ENCODE assay signal across 27 cellular contexts in genomic region chr10:130240409-130240808, GRCh38.
"Had no signal": no experiment of that assay in that cellular context is flagged by ENCODE, and none has a peak within 500 bp of the region (broad histone marks: within the 10 kb centered on the region; RNA-seq: fewer than 3 reads in every experiment).

No MANE protein-coding gene starts in this region.

- H3K9me3 ChIP-seq: testis, thyroid gland, upper lobe of right lung, vagina had no signal

- ATAC-seq: stimulated activated effector memory CD8-positive, alpha-beta T cell treated with anti-CD3 and anti-CD28 coated beads, Interleukin-12 subunit alpha, Interleukin-12 subunit beta, amount 100 ng/mL, for 72 hours; stimulated activated memory B cell treated with anti-CD40 and anti-IgM and Interleukin-4, amounts not matched to agents 10 μg/mL and 1 μg/mL and 100 μg/mL, for 72 hours; stimulated activated naive B cell treated with anti-CD40 and anti-IgM and Interleukin-4, amounts not matched to agents 10 μg/mL and 1 μg/mL and 100 μg/mL, for 72 hours; stimulated activated naive CD8-positive, alpha-beta T cell treated with anti-CD3 and anti-CD28 coated beads, Interleukin-15, amount 100 ng/mL, for 72 hours; stimulated activated naive CD8-positive, alpha-beta T cell treated with anti-CD3 and anti-CD28 coated beads, Interleukin-15, Interleukin-2, amounts not matched to agents 100 U/mL and 50 U/mL, for 24 hours; upper lobe of right lung had no signal

- H3K36me3 ChIP-seq: stomach, suprapubic skin, thoracic aorta, thyroid gland, tibial artery, tibial nerve, transverse colon, upper lobe of left lung, upper lobe of right lung, uterus, vagina had no signal

- H3K4me3 ChIP-seq: stomach, suprapubic skin, testis, thoracic aorta, thyroid gland, tibial artery, tibial nerve, transverse colon, upper lobe of left lung, upper lobe of right lung, uterus, vagina had no signal

- FAIRE-seq: urothelium cell line had no signal

- H3K27ac ChIP-seq: stomach, suprapubic skin, testis, thoracic aorta, thyroid gland, tibial artery, tibial nerve, transverse colon, upper lobe of left lung, upper lobe of right lung, uterus, vagina had no signal

- DNase-seq: stimulated activated CD4-positive, alpha-beta T cell treated with anti-CD3 and anti-CD28 coated beads, Interleukin-2, amount 100 ng/mL, for 48 hours; stimulated activated CD4-positive, alpha-beta T cell treated with anti-CD3 and anti-CD28 coated beads, Interleukin-4, amount 100 ng/mL, for 1 hour; stimulated activated CD4-positive, alpha-beta T cell treated with anti-CD3 and anti-CD28 coated beads, Interleukin-4, amount 100 ng/mL, for 24 hours; stimulated activated CD4-positive, alpha-beta T cell treated with anti-CD3 and anti-CD28 coated beads, Interleukin-4, amount 100 ng/mL, for 4 hours; stimulated activated CD8-positive, alpha-beta memory T cell treated with anti-CD3 and anti-CD28 coated beads, Interleukin-4, amount 100 ng/mL, for 48 hours; stimulated activated naive B cell treated with anti-CD40 and anti-IgM and Interleukin-4, amounts not matched to agents 10 μg/mL and 1 μg/mL and 100 μg/mL, for 72 hours; stimulated activated naive CD4-positive, alpha-beta T cell; stimulated activated naive CD4-positive, alpha-beta T cell treated with Interleukin-2 at 50 U/mL for 16 hours; stimulated activated naive CD8-positive, alpha-beta T cell treated with anti-CD3 and anti-CD28 coated beads, Interleukin-15, amount 100 ng/mL, for 72 hours; stimulated activated naive CD8-positive, alpha-beta T cell treated with anti-CD3 and anti-CD28 coated beads, Interleukin-15, Interleukin-2, amounts not matched to agents 100 U/mL and 50 U/mL, for 24 hours; stomach; substantia nigra; testis; thyroid gland; tibial artery; transverse colon; trophoblast cell; upper lobe of left lung; upper lobe of right lung; uterus had no signal

- H3K27me3 ChIP-seq: suprapubic skin, testis, thyroid gland, tibial artery, tibial nerve, transverse colon, upper lobe of left lung, upper lobe of right lung, uterus, vagina had no signal

- H3K4me1 ChIP-seq: stomach, suprapubic skin, testis, thyroid gland, tibial artery, tibial nerve, transverse colon, upper lobe of left lung, upper lobe of right lung, vagina had no signal
